In the genomic region with DNA sequence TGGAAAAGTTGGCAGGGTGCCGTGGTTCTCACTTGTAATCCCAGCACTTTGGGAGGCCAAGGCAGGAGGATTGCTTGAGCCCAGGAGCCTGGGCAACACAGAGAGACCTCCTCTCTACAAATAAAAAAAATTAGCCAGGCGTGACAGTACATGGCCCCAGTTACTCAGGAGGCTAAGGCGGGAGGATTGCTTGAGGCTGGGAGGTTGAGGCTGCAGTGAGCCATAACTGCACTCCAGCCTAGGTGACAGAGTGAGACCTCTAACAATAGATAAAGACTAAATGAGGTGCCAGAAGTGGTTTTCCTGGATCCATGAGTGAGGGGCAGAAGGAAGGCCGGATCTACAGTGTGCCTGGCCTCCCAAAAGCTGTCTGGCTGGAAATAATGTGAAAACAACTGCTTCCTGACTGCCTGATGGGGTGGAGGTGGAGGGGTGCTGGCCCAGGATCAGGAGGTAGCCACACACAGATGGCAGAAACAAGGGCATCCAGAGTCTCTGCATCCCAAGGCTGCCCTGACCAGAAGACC, we compare ENCODE assay signal across 18 cellular contexts. TPM values are rescaled to one million over a fixed set of nuclear protein-coding genes. Genes with fewer than 3 reads are reported as not detected.
DNase-seq lines count a peak whose midpoint lies in the region; ATAC-seq, FAIRE-seq and TF ChIP-seq lines count a peak whose summit lies in the region.
"Had no signal": no experiment of that assay in that cellular context is flagged by ENCODE, and none has a peak within 500 bp of the region (broad histone marks: within the 10 kb centered on the region; RNA-seq: fewer than 3 reads in every experiment).

No MANE protein-coding gene starts in this region.

- H4K91ac ChIP-seq in neuronal stem cell (ENCODE audit: low read depth, low read length, poor library complexity) = no peak overlapping the region

- ATAC-seq in HG02588 (IDR thresholded peaks at IDR 0.05; ENCODE audit: unreplicated experiment) = no peak
- ATAC-seq: activated T-cell treated with anti-CD3 and anti-CD28 coated beads, Interleukin-2, amount 50 U/mL, for 4 hours; CD8-positive, alpha-beta T cell had no signal

- peak overlapping the region in 1 of 2 donors; percentile 21 for H3K27ac ChIP-seq in kidney (ENCODE audit: low read depth in 2 of 2, low read length in 2 of 2)
- H3K27ac ChIP-seq in stomach smooth muscle (ENCODE audit: low read length) = peak overlapping the region; percentile 86
- H3K27ac ChIP-seq in neuronal stem cell (replicated peaks; ENCODE audit: low read length) = no peak overlapping the region
- H3K27ac ChIP-seq: parathyroid adenoma had no signal

- H3K23ac ChIP-seq in neuronal stem cell (ENCODE audit: low read depth, low read length, poor library complexity) = no peak overlapping the region

- H3K36me3 ChIP-seq in Loucy (ENCODE audit: insufficient read depth, low read length) (no peaks in the 10 kb centered on the region), kidney (ENCODE audit: control insufficient read depth in 1 of 2, insufficient read depth in 2 of 2, low read length in 2 of 2) (no peaks in the 10 kb centered on the region), stomach smooth muscle (ENCODE audit: control insufficient read depth in 2 of 2, insufficient read depth in 2 of 2, low read length in 2 of 2) (peaks cover 0 to under 1% of the 10 kb centered on the region in 2 donors), neuronal stem cell (replicated peaks in 1 of 2; ENCODE audit: control insufficient read depth in 2 of 2, insufficient read depth in 2 of 2, low read length in 2 of 2) (no peaks in the 10 kb centered on the region)
- H3K36me3 ChIP-seq: upper lobe of left lung had no signal

- TF ChIP-seq CTCF in Loucy (conservative IDR thresholded peaks at IDR 0.05; ENCODE audit: low read length) (no peak), cardiac fibroblast (IDR thresholded peaks at IDR 0.05; ENCODE audit: low read depth, low read length) (no peak), kidney (IDR thresholded peaks at IDR 0.05; ENCODE audit: borderline replicate concordance, extremely low read depth, insufficient read depth) (no peak)

- no peaks in the 10 kb centered on the region for H3F3A ChIP-seq in Loucy (ENCODE audit: low read depth)

- H3K4ac ChIP-seq in neuronal stem cell (ENCODE audit: low read length) = no peak overlapping the region

- no peaks in the 10 kb centered on the region for H3K9me3 ChIP-seq in Loucy (ENCODE audit: insufficient read depth, low read depth, low read length)
- H3K9me3 ChIP-seq in kidney (ENCODE audit: control insufficient read depth in 1 of 2, low read length in 2 of 2) = no peaks in the 10 kb centered on the region
- no peaks in the 10 kb centered on the region for H3K9me3 ChIP-seq in stomach smooth muscle (ENCODE audit: control insufficient read depth in 2 of 2, low read length in 2 of 2)
- no peaks in the 10 kb centered on the region for H3K9me3 ChIP-seq in neuronal stem cell (replicated peaks in 1 of 2; ENCODE audit: control insufficient read depth in 2 of 2, insufficient read depth in 1 of 2, low read depth in 1 of 2, low read length in 2 of 2)
- H3K9me3 ChIP-seq: upper lobe of left lung had no signal

- H2BK5ac ChIP-seq in neuronal stem cell (ENCODE audit: low read length) = no peak overlapping the region

- H3K9ac ChIP-seq in Loucy (ENCODE audit: low read depth, low read length, poor library complexity, severe bottlenecking) = no peak overlapping the region
- H3K9ac ChIP-seq in kidney (ENCODE audit: low read length in 2 of 2) = peak overlapping the region in 1 of 2 donors; percentile 57
- H3K9ac ChIP-seq in stomach smooth muscle (ENCODE audit: low read length in 2 of 2) = no peak overlapping the region
- no peak overlapping the region for H3K9ac ChIP-seq in neuronal stem cell (ENCODE audit: low read depth, low read length, poor library complexity)
- H3K9ac ChIP-seq: parathyroid adenoma had no signal

- no CpG with 5 or more reads among the region's 4 CpGs for WGBS in neuronal stem cell (ENCODE audit: extremely low coverage in 2 of 2, insufficient read length in 2 of 2, insufficient replicate concordance in 1 of 2), 2 donors

- no peak for DNase-seq in cardiac fibroblast (ENCODE audit: low read depth in 2 of 2)
- DNase-seq in kidney = no peak
- DNase-seq in NCI-H1417 (lab: John Stamatoyannopoulos, UW) = no peak
- no peak for DNase-seq in DMS153 treated with DMSO at 0.1 percent for 48 hours (lab: John Stamatoyannopoulos, UW; ENCODE audit: unreplicated experiment)
- DNase-seq in neuronal stem cell (ENCODE audit: low spot score) = no peak
- DNase-seq: activated CD4-positive, alpha-beta T cell treated with anti-CD3 and anti-CD28 coated beads, Interleukin-2, amount 50 U/mL, for 1 hour; activated T-cell treated with anti-CD3 and anti-CD28 coated beads, Interleukin-2, amount 50 U/mL, for 4 hours; CD8-positive, alpha-beta T cell; cortex of kidney; midbrain; NCI-H2081; NCI-H774; upper lobe of left lung had no signal

- no peaks in the 10 kb centered on the region for H3K27me3 ChIP-seq in Loucy (ENCODE audit: insufficient read depth, low read length, poor library complexity, severe bottlenecking)
- no peaks in the 10 kb centered on the region for H3K27me3 ChIP-seq in stomach smooth muscle (ENCODE audit: control insufficient read depth in 1 of 2, insufficient read depth in 2 of 2, low read length in 2 of 2)
- peaks cover 15 to 27% (median 15%) of the 10 kb centered on the region in 3 experiments for H3K27me3 ChIP-seq in neuronal stem cell (ENCODE audit: control insufficient read depth in 3 of 3, insufficient read depth in 3 of 3, low read depth in 1 of 3, low read length in 3 of 3)
- H3K27me3 ChIP-seq: upper lobe of left lung had no signal

- H2BK120ac ChIP-seq in neuronal stem cell (ENCODE audit: low read depth, low read length) = no peak overlapping the region

- FAIRE-seq in kidney (lab: Jason Lieb, UNC) = no peak
- FAIRE-seq: G401.6 had no signal

- H3K14ac ChIP-seq in neuronal stem cell (ENCODE audit: low read length) = no peak overlapping the region

- H3K18ac ChIP-seq in neuronal stem cell (ENCODE audit: low read length) = no peak overlapping the region

- H3K4me3 ChIP-seq in Loucy (ENCODE audit: low read length, poor library complexity, severe bottlenecking) = no peak overlapping the region
- peak overlapping the region; percentile 11 to 88 for H3K4me3 ChIP-seq in cardiac fibroblast (replicated peaks in 1 of 2; ENCODE audit: low read depth in 2 of 2, low read length in 2 of 2)
- H3K4me3 ChIP-seq in kidney (ENCODE audit: low read length in 2 of 2) = peak overlapping the region; percentile 30 to 89
- peak overlapping the region; percentile 29 to 91 for H3K4me3 ChIP-seq in stomach smooth muscle (ENCODE audit: low read length in 2 of 2)
- H3K4me3 ChIP-seq in neuronal stem cell (ENCODE audit: low read length in 2 of 2) = no peak overlapping the region

- H3K79me2 ChIP-seq in Loucy (ENCODE audit: insufficient read depth, low read length) = no peaks in the 10 kb centered on the region

- no peak overlapping the region for H4K8ac ChIP-seq in neuronal stem cell (ENCODE audit: low read depth, low read length)

- no peaks in the 10 kb centered on the region for H4K20me1 ChIP-seq in Loucy (ENCODE audit: insufficient read depth, low read length, poor library complexity, severe bottlenecking)

- no peak overlapping the region for H2AK5ac ChIP-seq in neuronal stem cell (ENCODE audit: low read depth, low read length)

- H2BK15ac ChIP-seq in neuronal stem cell (ENCODE audit: low read length) = no peak overlapping the region

- H2AFZ ChIP-seq in Loucy (ENCODE audit: low read length) = no peak overlapping the region
- no peak overlapping the region for H2AFZ ChIP-seq in neuronal stem cell (ENCODE audit: low read length)
- H2AFZ ChIP-seq: parathyroid adenoma had no signal

- H2BK12ac ChIP-seq in neuronal stem cell (ENCODE audit: low read length) = no peak overlapping the region

- H3K79me1 ChIP-seq in neuronal stem cell (ENCODE audit: low read depth, low read length) = no peaks in the 10 kb centered on the region

- H3K4me2 ChIP-seq in Loucy (ENCODE audit: low read depth, low read length, poor library complexity, severe bottlenecking) = peak overlapping the region; percentile 22
- no peak overlapping the region for H3K4me2 ChIP-seq in neuronal stem cell (ENCODE audit: insufficient read depth, low read length, poor library complexity, severe bottlenecking)

- intact Hi-C loops in kidney (cut with DNase I) = no loop called here

- H3K4me1 ChIP-seq in Loucy (ENCODE audit: insufficient read depth, low read length, poor library complexity, severe bottlenecking) (peaks cover 17% of the 10 kb centered on the region), kidney (ENCODE audit: control insufficient read depth in 1 of 2, insufficient read depth in 1 of 2, low read depth in 1 of 2, low read length in 2 of 2) (peaks cover 17 to 34% of the 10 kb centered on the region in 2 donors), stomach smooth muscle (ENCODE audit: control insufficient read depth, insufficient read depth, low read length) (peaks cover 59% of the 10 kb centered on the region), neuronal stem cell (ENCODE audit: control insufficient read depth in 2 of 2, insufficient read depth in 1 of 2, low read depth in 1 of 2, low read length in 2 of 2) (peaks cover 11% of the 10 kb centered on the region in 2 donors)

- no peaks in the 10 kb centered on the region for H3K9me2 ChIP-seq in Loucy (replicated peaks; ENCODE audit: low read depth, low read length)

RNA-seq across cellular contexts. Expression of a gene that starts 4.1 kb away (rescaled TPM):
- 39.8 TPM for total RNA-seq in kidney
- polyA plus RNA-seq in kidney (ENCODE audit: insufficient read depth, low read depth, low replicate concordance) = 16.4 TPM
- polyA plus RNA-seq in neuronal stem cell (2013, experiment 1 of 2) = 2.1 TPM
- polyA plus RNA-seq in neuronal stem cell (2013, experiment 2 of 2) = 1.9 TPM

Comparison
In these comparisons a context has a peak if more than half of its experiments do, and no peak if none do; other contexts are left out.
1. H3K4me3 ChIP-seq: peak in cardiac fibroblast (2 of 2), kidney (2 of 2) and stomach smooth muscle (2 of 2); none in Loucy (single experiment) and neuronal stem cell (0 of 2).